ENCODE assay signal across 15 cellular contexts in the genomic region with DNA sequence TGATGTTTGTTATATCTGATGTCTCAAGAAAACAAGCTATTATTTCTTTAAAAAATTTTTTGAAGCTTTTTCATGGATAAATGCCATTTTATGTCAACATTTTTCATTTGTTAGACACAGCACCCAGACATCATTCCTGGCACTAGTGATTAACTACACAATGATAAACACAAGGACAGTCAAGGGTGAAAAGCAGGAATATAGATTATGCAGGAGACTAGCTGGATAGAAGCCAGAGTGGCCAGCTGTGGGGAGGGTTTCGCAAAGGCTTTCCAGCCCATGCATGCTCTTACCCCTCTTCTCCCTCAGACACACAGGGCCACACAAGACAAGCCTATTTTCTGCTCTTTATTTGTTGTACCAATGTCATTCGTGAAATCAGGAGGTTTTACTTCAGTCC.
A peak's percentile ranks its signal among the peaks of the same experiment; 100 is the strongest.
DNase-seq lines count a peak whose midpoint lies in the region; ATAC-seq and TF ChIP-seq lines count a peak whose summit lies in the region.
"Had no signal": no experiment of that assay in that cellular context is flagged by ENCODE, and none has a peak within 500 bp of the region (broad histone marks: within the 10 kb centered on the region; RNA-seq: fewer than 3 reads in every experiment).

No MANE protein-coding gene starts in this region.

- peaks cover 9 to 16% (median 11%) of the 10 kb centered on the region in 4 donors for H3K4me1 ChIP-seq in upper lobe of left lung

- H3K36me3 ChIP-seq in upper lobe of left lung = no peaks in the 10 kb centered on the region
- H3K36me3 ChIP-seq: Peyer's patch had no signal

- no peak for TF ChIP-seq POLR2A in upper lobe of left lung (IDR thresholded peaks at IDR 0.05)

- H3K27ac Mint-ChIP-seq in central memory CD8-positive, alpha-beta T cell (ENCODE audit: low read depth) = peak overlapping the region; percentile 38

- peaks cover 37% of the 10 kb centered on the region for H3K4me1 Mint-ChIP-seq in central memory CD8-positive, alpha-beta T cell

- no peak for TF ChIP-seq EP300 in upper lobe of left lung (IDR thresholded peaks at IDR 0.05)

- no peaks in the 10 kb centered on the region for H3K9me3 Mint-ChIP-seq in central memory CD8-positive, alpha-beta T cell

- H3K4me3 Mint-ChIP-seq in central memory CD8-positive, alpha-beta T cell = no peak overlapping the region

- H3K36me3 Mint-ChIP-seq in central memory CD8-positive, alpha-beta T cell (ENCODE audit: insufficient read depth) = no peaks in the 10 kb centered on the region

- WGBS in upper lobe of left lung, 2 donors = 75 to 77% methylated on average over 2 of the region's 2 CpGs

- H3K27me3 Mint-ChIP-seq in central memory CD8-positive, alpha-beta T cell = no peaks in the 10 kb centered on the region

- peak; percentile 60 for DNase-seq in AG10803 (ENCODE audit: low read depth)
- peak; percentile 4 for DNase-seq in HCEC 1CT
- DNase-seq in NCI-H2227 (lab: John Stamatoyannopoulos, UW; ENCODE audit: unreplicated experiment) = peak; percentile 28
- no peak for DNase-seq in central memory CD8-positive, alpha-beta T cell (ENCODE audit: low spot score in 2 of 2)
- DNase-seq in amniotic stem cell (lab: John Stamatoyannopoulos, UW) = no peak
- no peak for DNase-seq in upper lobe of left lung
- DNase-seq in stimulated activated CD4-positive, alpha-beta T cell treated with anti-CD3 and anti-CD28 coated beads, Interleukin-1b, Interleukin-23, amount 100 ng/mL, for 48 hours = no peak
- DNase-seq: activated CD4-positive, alpha-beta T cell treated with anti-CD3 and anti-CD28 coated beads, Interleukin-2, amount 50 U/mL, for 4 hours; DND-41; effector CD8-positive, alpha-beta T cell; glutamatergic neuron; kidney glomerular epithelial cell; Peyer's patch had no signal

- no peaks in the 10 kb centered on the region for H3K27me3 ChIP-seq in upper lobe of left lung
- H3K27me3 ChIP-seq: Peyer's patch, tibial nerve had no signal

- no peak for ATAC-seq in central memory CD8-positive, alpha-beta T cell (replicated peaks; ENCODE audit: extremely low read depth, poor library complexity, severe bottlenecking)
- ATAC-seq in GM21723 (IDR thresholded peaks at IDR 0.05; ENCODE audit: unreplicated experiment) = no peak
- no peak for ATAC-seq in upper lobe of left lung (ENCODE audit: low FRiP score in 2 of 2)

- TF ChIP-seq CTCF in AG10803 (conservative IDR thresholded peaks at IDR 0.05; ENCODE audit: low read length) (no peak), upper lobe of left lung (IDR thresholded peaks at IDR 0.05) (no peak)

- H3K4me3 ChIP-seq in AG10803 (ENCODE audit: low read length) = no peak overlapping the region
- no peak overlapping the region for H3K4me3 ChIP-seq in upper lobe of left lung
- H3K4me3 ChIP-seq: Peyer's patch, tibial nerve had no signal

- H3K9me3 ChIP-seq in upper lobe of left lung = no peaks in the 10 kb centered on the region
- H3K9me3 ChIP-seq: Peyer's patch, tibial nerve had no signal

- no peak overlapping the region for H3K27ac ChIP-seq in upper lobe of left lung
- H3K27ac ChIP-seq: Peyer's patch, tibial nerve had no signal

Comparison
In these comparisons a context has a peak if more than half of its experiments do, and no peak if none do; other contexts are left out.
1. DNase-seq: peak in AG10803 (single experiment), HCEC 1CT (single experiment) and NCI-H2227 (single experiment); none in central memory CD8-positive, alpha-beta T cell (0 of 2), amniotic stem cell (single experiment), upper lobe of left lung (0 of 2) and stimulated activated CD4-positive, alpha-beta T cell treated with anti-CD3 and anti-CD28 coated beads, Interleukin-1b, Interleukin-23, amount 100 ng/mL, for 48 hours (single experiment).